8 cellular contexts compared by ENCODE assay signal in genomic region chr5:6469836-6470235, GRCh38. TPM values are rescaled to one million over a fixed set of nuclear protein-coding genes. Genes with fewer than 3 reads are reported as not detected.
"Had no signal": no experiment of that assay in that cellular context is flagged by ENCODE, and none has a peak within 500 bp of the region (broad histone marks: within the 10 kb centered on the region; RNA-seq: fewer than 3 reads in every experiment).

No MANE protein-coding gene starts in this region.

- H3K4me3 ChIP-seq: GM23248, HAP-1 had no signal

- H3K27ac Mint-ChIP-seq: HFFc6 had no signal

- ATAC-seq: HCT116 had no signal

- DNase-seq: GM23248, GOT3, H7, HFFc6, IMR-90 had no signal

- H3K36me3 ChIP-seq: HAP-1 had no signal

- H3K4me1 ChIP-seq: HAP-1 had no signal

- H3K9me3 ChIP-seq: HAP-1 had no signal

- H3K27ac ChIP-seq: GM23248 had no signal

- H3K4me3 Mint-ChIP-seq: HFFc6 had no signal

RNA-seq across cellular contexts. Expression of gene UBE2QL1, which starts 21.2 kb away (rescaled TPM):
- total RNA-seq: GM23248, HFFc6, HT-29, IMR-90 had no signal
